ENCODE assay signal across 22 cellular contexts in the genomic region with DNA sequence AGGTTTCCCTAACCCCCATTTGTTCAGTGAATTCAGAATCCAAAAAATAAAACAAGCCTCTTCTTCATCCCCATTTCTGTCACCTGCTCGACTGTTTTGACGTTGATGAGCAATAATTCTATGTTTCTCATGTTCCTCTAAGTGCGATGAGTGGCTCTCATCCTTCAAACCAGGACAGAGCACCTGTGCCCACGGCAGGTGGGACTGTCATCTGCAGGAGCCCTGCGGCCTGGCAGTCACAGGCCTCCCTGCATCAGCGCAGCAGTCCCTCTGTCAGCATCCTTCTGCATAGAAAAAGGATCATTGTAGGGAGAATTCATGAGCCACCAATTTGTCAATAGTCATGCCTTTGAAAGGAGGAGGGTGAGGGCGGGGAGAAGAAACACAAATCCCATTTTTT.
"Had no signal": no experiment of that assay in that cellular context is flagged by ENCODE, and none has a peak within 500 bp of the region (broad histone marks: within the 10 kb centered on the region; RNA-seq: fewer than 3 reads in every experiment).

No MANE protein-coding gene starts in this region.

- DNase-seq: activated CD4-positive, alpha-beta T cell treated with anti-CD3 and anti-CD28 coated beads, Interleukin-2, amount 50 U/mL, for 1 hour; activated CD4-positive, CD25-positive, alpha-beta regulatory T cell treated with anti-CD3 and anti-CD28 coated beads, Interleukin-2, amount 50 U/mL, for 72 hours; activated CD8-positive, alpha-beta memory T cell treated with anti-CD3 and anti-CD28 coated beads, Interleukin-2, amount 50 U/mL, for 4 hours; activated effector memory CD4-positive, alpha-beta T cell treated with Interleukin-2 at 50 U/mL for 16 hours; activated naive CD4-positive, alpha-beta T cell treated with anti-CD3 and anti-CD28 coated beads, Interleukin-2, amount 10 ng/mL, durations not matched to agents 7 days and 5 days; activated naive CD8-positive, alpha-beta T cell treated with anti-CD3 and anti-CD28 coated beads, Interleukin-2, amount 50 U/mL, for 24 hours; activated T-cell treated with anti-CD3 and anti-CD28 coated beads, Interleukin-2, amount 50 U/mL, for 4 hours; dermis blood vessel endothelial cell; effector memory CD4-positive, alpha-beta T cell; heart left ventricle; kidney glomerular epithelial cell; left ventricle myocardium inferior; mammary epithelial cell; nephron progenitor cell; right cardiac atrium; stimulated activated naive CD8-positive, alpha-beta T cell treated with anti-CD3 and anti-CD28 coated beads, Interleukin-15, Interleukin-2, amounts not matched to agents 100 U/mL and 50 U/mL, for 24 hours; tibial artery had no signal

- H3K4me1 ChIP-seq: ascending aorta, breast epithelium, esophagus muscularis mucosa, gastroesophageal sphincter, heart left ventricle, left ventricle myocardium inferior, prostate gland, tibial artery had no signal

- ATAC-seq: activated naive CD8-positive, alpha-beta T cell treated with anti-CD3 and anti-CD28 coated beads, Interleukin-2, amount 50 U/mL, for 24 hours; activated T-cell treated with anti-CD3 and anti-CD28 coated beads, Interleukin-2, amount 50 U/mL, for 4 hours; gastroesophageal sphincter; heart left ventricle; right cardiac atrium; stimulated activated naive CD8-positive, alpha-beta T cell treated with anti-CD3 and anti-CD28 coated beads, Interleukin-15, Interleukin-2, amounts not matched to agents 100 U/mL and 50 U/mL, for 24 hours had no signal

- H3K27me3 ChIP-seq: ascending aorta, breast epithelium, heart left ventricle had no signal

- H3K4me3 ChIP-seq: ascending aorta, breast epithelium, esophagus muscularis mucosa, gastroesophageal sphincter, heart left ventricle, left ventricle myocardium inferior, prostate gland, tibial artery had no signal

- H3K9me3 ChIP-seq: breast epithelium, prostate gland, tibial artery had no signal

- H3K36me3 ChIP-seq: ascending aorta, breast epithelium, esophagus muscularis mucosa, gastroesophageal sphincter, heart left ventricle, left ventricle myocardium inferior, prostate gland, tibial artery had no signal

- H3K27ac ChIP-seq: ascending aorta, breast epithelium, esophagus muscularis mucosa, gastroesophageal sphincter, heart left ventricle, left ventricle myocardium inferior, prostate gland, tibial artery had no signal
